ENCODE assay signal across 8 cellular contexts in genomic region chr10:69801434-69802315, GRCh38. TPM values are rescaled to one million over a fixed set of nuclear protein-coding genes. Genes with fewer than 3 reads are reported as not detected.
A peak's percentile ranks its signal among the peaks of the same experiment; 100 is the strongest.
DNase-seq lines count a peak whose midpoint lies in the region; ATAC-seq and TF ChIP-seq lines count a peak whose summit lies in the region.

Gene COL13A1 (plus strand): TSS chr10:69801906. CDS start chr10:69802424, 518 bp downstream.

- BruUV-seq in MCF 10A (replicated peaks; lab: Mats Ljungman, UMichigan), result no TSS peak

- H3K27me3 Mint-ChIP-seq in MCF 10A (ENCODE audit: insufficient read depth, unreplicated experiment), result no peaks in the 10 kb centered on the region

- no peak for ATAC-seq in stimulated activated effector memory CD8-positive, alpha-beta T cell treated with anti-CD3 and anti-CD28 coated beads, Interleukin-12 subunit alpha, Interleukin-12 subunit beta, amount 100 ng/mL, for 72 hours
- ATAC-seq in GM19324 (IDR thresholded peaks at IDR 0.05; ENCODE audit: low FRiP score, unreplicated experiment) (no peak), GM21367 (IDR thresholded peaks at IDR 0.05; ENCODE audit: unreplicated experiment) (no peak)

- H3K9me3 Mint-ChIP-seq in MCF 10A (ENCODE audit: unreplicated experiment), result no peaks in the 10 kb centered on the region
- H3K9me3 Mint-ChIP-seq in stimulated activated effector memory CD8-positive, alpha-beta T cell treated with anti-CD3 and anti-CD28 coated beads, Interleukin-12 subunit alpha, Interleukin-12 subunit beta, amount 100 ng/mL, for 72 hours, result no peaks in the 10 kb centered on the region

- H3K4me1 Mint-ChIP-seq in MCF 10A (ENCODE audit: insufficient read depth, unreplicated experiment), result peaks cover 18% of the 10 kb centered on the region
- H3K4me1 Mint-ChIP-seq in stimulated activated effector memory CD8-positive, alpha-beta T cell treated with anti-CD3 and anti-CD28 coated beads, Interleukin-12 subunit alpha, Interleukin-12 subunit beta, amount 100 ng/mL, for 72 hours, result peaks cover 17% of the 10 kb centered on the region

- no peak for TF ChIP-seq CTCF in MCF 10A (IDR thresholded peaks at IDR 0.05; ENCODE audit: unreplicated experiment)

- peak; percentile 12 for DNase-seq in DMS 273 treated with DMSO at 0.1 percent for 48 hours (lab: John Stamatoyannopoulos, UW)
- peak; percentile 3 for DNase-seq in MV-4-11 (lab: John Stamatoyannopoulos, UW)
- DNase-seq in MCF 10A (ENCODE audit: unreplicated experiment), result peak; percentile 86
- peak; percentile 83 for DNase-seq in iPS-NIHi7 (ENCODE audit: extremely low spot score)
- DNase-seq in stimulated activated effector memory CD8-positive, alpha-beta T cell treated with anti-CD3 and anti-CD28 coated beads, Interleukin-12 subunit alpha, Interleukin-12 subunit beta, amount 100 ng/mL, for 72 hours (ENCODE audit: low spot score in 2 of 2), result no peak
- no peak for DNase-seq in activated CD4-positive, alpha-beta T cell treated with anti-CD3 and anti-CD28 coated beads, Interleukin-2, amount 50 U/mL, for 4 hours

- POLR2A ChIA-PET in MCF 10A (lab: Yijun Ruan, JAX), result no interaction called here

- CTCF ChIA-PET in MCF 10A (lab: Yijun Ruan, JAX), result interaction anchor here (0.6 to 2.6 kb wide), 6 partner anchors 14 to 159 kb away, joined by 3 to 10 read pairs (median 3); no protein-coding TSS in a partner anchor

- intact Hi-C loops in MCF 10A (cut with micrococcal nuclease), result loop anchor here (1.0 to 10.0 kb wide), 4 partner anchors 105 to 287 kb away; no protein-coding TSS in a partner anchor

- H3K27ac Mint-ChIP-seq in MCF 10A (ENCODE audit: low read depth, unreplicated experiment), result no peak within 1 kb of the TSS
- H3K27ac Mint-ChIP-seq in stimulated activated effector memory CD8-positive, alpha-beta T cell treated with anti-CD3 and anti-CD28 coated beads, Interleukin-12 subunit alpha, Interleukin-12 subunit beta, amount 100 ng/mL, for 72 hours, result no peak within 1 kb of the TSS

- no peaks in the 10 kb centered on the region for H3K36me3 Mint-ChIP-seq in MCF 10A (ENCODE audit: insufficient read depth, unreplicated experiment)
- peaks cover 5% of the 10 kb centered on the region for H3K36me3 Mint-ChIP-seq in stimulated activated effector memory CD8-positive, alpha-beta T cell treated with anti-CD3 and anti-CD28 coated beads, Interleukin-12 subunit alpha, Interleukin-12 subunit beta, amount 100 ng/mL, for 72 hours

- H3K4me3 Mint-ChIP-seq in MCF 10A (ENCODE audit: unreplicated experiment), result peak within 1 kb of the TSS; percentile 81
- H3K4me3 Mint-ChIP-seq in stimulated activated effector memory CD8-positive, alpha-beta T cell treated with anti-CD3 and anti-CD28 coated beads, Interleukin-12 subunit alpha, Interleukin-12 subunit beta, amount 100 ng/mL, for 72 hours, result peak within 1 kb of the TSS; percentile 50

RNA-seq across cellular contexts. Expression of gene COL13A1, which starts in this region (rescaled TPM):
- total RNA-seq in MCF 10A (2022), result 0.22 and 0.47 TPM in 2 replicates

Comparison
In these comparisons a context has a peak if more than half of its experiments do, and no peak if none do; other contexts are left out.
1. Peak in DNase-seq in MCF 10A; RNA of the gene not detected or under 1 TPM.
2. DNase-seq: peak in DMS 273 treated with DMSO at 0.1 percent for 48 hours (single experiment), MV-4-11 (single experiment) and iPS-NIHi7 (single experiment); none in stimulated activated effector memory CD8-positive, alpha-beta T cell treated with anti-CD3 and anti-CD28 coated beads, Interleukin-12 subunit alpha, Interleukin-12 subunit beta, amount 100 ng/mL, for 72 hours (0 of 2) and activated CD4-positive, alpha-beta T cell treated with anti-CD3 and anti-CD28 coated beads, Interleukin-2, amount 50 U/mL, for 4 hours (0 of 2).